In genomic region chr7:55254596-55255500, GRCh38 we compare ENCODE assay signal across 8 cellular contexts.
DNase-seq lines count a peak whose midpoint lies in the region; ATAC-seq and TF ChIP-seq lines count a peak whose summit lies in the region.

No MANE protein-coding gene starts in this region.

- H3K27ac ChIP-seq in HUES6 (ENCODE audit: low read depth, low read length) (no peak overlapping the region), foreskin keratinocyte (no peak overlapping the region)

- TF ChIP-seq CTCF in foreskin keratinocyte (conservative IDR thresholded peaks at IDR 0.05) (peak; percentile 93), neural crest cell (conservative IDR thresholded peaks at IDR 0.05) (peak; percentile 97)

- H3K4me1 Mint-ChIP-seq in neural crest cell: peaks cover 8% of the 10 kb centered on the region

- no peaks in the 10 kb centered on the region for H3K36me3 Mint-ChIP-seq in neural crest cell (ENCODE audit: low read depth)

- H3K9me3 ChIP-seq in HUES6 (ENCODE audit: control insufficient read depth, insufficient read depth, low read depth, low read length): no peaks in the 10 kb centered on the region

- H3K27ac Mint-ChIP-seq in neural crest cell (ENCODE audit: unreplicated experiment): peak overlapping the region; percentile 98

- H3K4me3 ChIP-seq in HUES6 (ENCODE audit: low read depth, low read length): peak overlapping the region; percentile 75

- H3K4me3 Mint-ChIP-seq in neural crest cell: peak overlapping the region; percentile 91

- H3K36me3 ChIP-seq in HUES6 (ENCODE audit: control insufficient read depth, insufficient read depth, low read length): no peaks in the 10 kb centered on the region

- peak overlapping the region; percentile 81 for H3K9ac ChIP-seq in HUES6 (ENCODE audit: low read length)

- H3K27me3 Mint-ChIP-seq in neural crest cell (ENCODE audit: low read depth): peaks cover 51% of the 10 kb centered on the region

- peak; percentile 95 for DNase-seq in DMS 273 (lab: John Stamatoyannopoulos, UW; ENCODE audit: unreplicated experiment)
- peak; percentile 73 for DNase-seq in RPMI8226
- DNase-seq in activated gamma-delta T cell treated with Interleukin-2 at 50 U/mL for 16 hours: peak; percentile 65
- DNase-seq in foreskin keratinocyte: peak in 1 of 2 donors; percentile 45
- DNase-seq in neural crest cell (ENCODE audit: low read depth, low spot score): peak; percentile 94
- peak; percentile 60 for DNase-seq in stromal cell of bone marrow (ENCODE audit: low read depth)

- H3K27me3 ChIP-seq in HUES6 (ENCODE audit: control insufficient read depth, insufficient read depth, low read length) (peaks cover 64% of the 10 kb centered on the region), foreskin keratinocyte (peaks cover 36% of the 10 kb centered on the region)

- peaks cover 4% of the 10 kb centered on the region for H3K9me3 Mint-ChIP-seq in neural crest cell

- ATAC-seq in GM21515 (IDR thresholded peaks at IDR 0.05; ENCODE audit: unreplicated experiment) (peak; percentile 74), foreskin keratinocyte (peak; percentile 83)

- H3K4me1 ChIP-seq in HUES6 (ENCODE audit: control insufficient read depth, insufficient read depth, low read length) (no peaks in the 10 kb centered on the region), foreskin keratinocyte (no peaks in the 10 kb centered on the region)
